8 cellular contexts compared by ENCODE assay signal in genomic region chr3:185253645-185254410, GRCh38. TPM values are rescaled to one million over a fixed set of nuclear protein-coding genes. Genes with fewer than 3 reads are reported as not detected.
DNase-seq lines count a peak whose midpoint lies in the region; ATAC-seq and TF ChIP-seq lines count a peak whose summit lies in the region.

EHHADH (minus strand) TSS chr3:185254049; CDS start chr3:185254022, 27 bp downstream.

- in situ Hi-C loops in HAP-1 (cut with MboI; ENCODE audit: low sequenced_read_pairs): no loop called here

- peaks cover 38% of the 10 kb centered on the region for H3K9me3 Mint-ChIP-seq in endodermal cell

- WGBS in endodermal cell (ENCODE audit: insufficient coverage in 1 of 2, insufficient read length in 1 of 2), 2 experiments: 26 to 46% methylated on average over 15 to 53 of the region's 53 CpGs

- H3K36me3 ChIP-seq in endodermal cell (ENCODE audit: control insufficient read depth, insufficient read depth, low read length) (peaks cover under 1% of the 10 kb centered on the region), HAP-1 (replicated peaks) (no peaks in the 10 kb centered on the region)

- peak within 1 kb of the TSS; percentile 62 for H3K9ac ChIP-seq in endodermal cell (ENCODE audit: extremely low read depth, low read length, poor library complexity, severe bottlenecking)

- peak; percentile 28 for DNase-seq in NCI-H524 treated with DMSO at 0.1 percent for 48 hours (lab: John Stamatoyannopoulos, UW)
- DNase-seq in activated CD8-positive, alpha-beta memory T cell treated with anti-CD3 and anti-CD28 coated beads for 4 hours (ENCODE audit: low read depth in 2 of 2): peak; percentile 12 to 14
- peak; percentile 84 for DNase-seq in endodermal cell
- peak; percentile 93 for DNase-seq in mesenteric fat pad (ENCODE audit: low spot score)
- peak; percentile 34 for DNase-seq in stimulated activated CD8-positive, alpha-beta memory T cell treated with anti-CD3 and anti-CD28 coated beads, Interleukin-15, amount 100 ng/mL, for 24 hours (ENCODE audit: low read depth)
- DNase-seq in HAP-1 (ENCODE audit: low spot score in 2 of 2): no peak

- no peaks in the 10 kb centered on the region for H3K27me3 ChIP-seq in endodermal cell (ENCODE audit: control insufficient read depth, insufficient read depth, low read length, poor library complexity, severe bottlenecking)
- H3K27me3 ChIP-seq in HAP-1 (ENCODE audit: low read depth): no peaks in the 10 kb centered on the region

- peaks cover 45% of the 10 kb centered on the region for H3K9me3 ChIP-seq in endodermal cell (ENCODE audit: control insufficient read depth, low read length)
- no peaks in the 10 kb centered on the region for H3K9me3 ChIP-seq in HAP-1

- H3K27ac ChIP-seq in endodermal cell (ENCODE audit: low read depth, low read length): no peak within 1 kb of the TSS

- no peak for TF ChIP-seq CTCF in endodermal cell (conservative IDR thresholded peaks at IDR 0.05)

- H3K4me1 Mint-ChIP-seq in endodermal cell: peaks cover 34% of the 10 kb centered on the region

- peak; percentile 74 for ATAC-seq in HG02884 (IDR thresholded peaks at IDR 0.05; ENCODE audit: unreplicated experiment)

- peaks cover 16% of the 10 kb centered on the region for H3K36me3 Mint-ChIP-seq in endodermal cell (ENCODE audit: low read depth)

- no peaks in the 10 kb centered on the region for H3K27me3 Mint-ChIP-seq in endodermal cell (ENCODE audit: insufficient read depth)

- H3K4me1 ChIP-seq in endodermal cell (ENCODE audit: control insufficient read depth, insufficient read depth, low read length) (peaks cover 5% of the 10 kb centered on the region), HAP-1 (no peaks in the 10 kb centered on the region)

- peak within 1 kb of the TSS; percentile 89 for H3K27ac Mint-ChIP-seq in endodermal cell

- H3K4me3 ChIP-seq in GM08714 (ENCODE audit: low read length) (peak within 1 kb of the TSS; percentile 81), endodermal cell (ENCODE audit: low read length) (peak within 1 kb of the TSS; percentile 78), HAP-1 (no peak within 1 kb of the TSS)

- H3K4me3 Mint-ChIP-seq in endodermal cell: peak within 1 kb of the TSS; percentile 72

RNA-seq across cellular contexts. Expression of gene EHHADH, which starts in this region (rescaled TPM):
- total RNA-seq in endodermal cell: 10 to 100 TPM; 58.7 to 79.2 TPM
- polyA plus RNA-seq in endodermal cell (2013, experiment 1 of 2): 6.3 TPM
- 7.1 TPM for polyA plus RNA-seq in endodermal cell (2013, experiment 2 of 2)
- 33.0 TPM for total RNA-seq in mesenteric fat pad

Comparison
In these comparisons a context has a peak if more than half of its experiments do, and no peak if none do; other contexts are left out.
1. DNase-seq: peak in NCI-H524 treated with DMSO at 0.1 percent for 48 hours (single experiment), activated CD8-positive, alpha-beta memory T cell treated with anti-CD3 and anti-CD28 coated beads for 4 hours (2 of 2), endodermal cell (single experiment), mesenteric fat pad (single experiment) and stimulated activated CD8-positive, alpha-beta memory T cell treated with anti-CD3 and anti-CD28 coated beads, Interleukin-15, amount 100 ng/mL, for 24 hours (single experiment); none in HAP-1 (0 of 2).